In genomic region chr3:155407331-155407730, GRCh38 we compare ENCODE assay signal across 14 cellular contexts.
"Had no signal": no experiment of that assay in that cellular context is flagged by ENCODE, and none has a peak within 500 bp of the region (broad histone marks: within the 10 kb centered on the region; RNA-seq: fewer than 3 reads in every experiment).

No MANE protein-coding gene starts in this region.

- H3K27ac ChIP-seq: colonic mucosa, left lung, lower lobe of right lung, psoas muscle, sigmoid colon had no signal

- H3K27me3 ChIP-seq: colonic mucosa, left lung, sigmoid colon had no signal

- DNase-seq: colonic mucosa; dermis blood vessel endothelial cell; immature natural killer cell; left lung; lower lobe of right lung; naive B cell; psoas muscle; sigmoid colon; small intestine; stimulated activated CD4-positive, alpha-beta T cell treated with anti-CD3 and anti-CD28 coated beads, Interleukin-12 subunit alpha, Interleukin-12 subunit beta, amount 100 ng/mL, for 4 hours; stimulated activated naive CD4-positive, alpha-beta T cell treated with Interleukin-2 at 50 U/mL for 16 hours; trophoblast cell had no signal

- ATAC-seq: left lung, lower lobe of right lung, psoas muscle had no signal

- H3K4me1 Mint-ChIP-seq: immature natural killer cell, memory B cell, naive B cell, nephron had no signal

- H3K27me3 Mint-ChIP-seq: naive B cell had no signal

- H3K4me3 Mint-ChIP-seq: immature natural killer cell, memory B cell, nephron had no signal

- H3K36me3 ChIP-seq: colonic mucosa, left lung, lower lobe of right lung, sigmoid colon had no signal

- H3K36me3 Mint-ChIP-seq: immature natural killer cell, memory B cell, naive B cell had no signal

- H3K4me3 ChIP-seq: colonic mucosa, left lung, lower lobe of right lung, psoas muscle, sigmoid colon had no signal

- H3K4me1 ChIP-seq: colonic mucosa, left lung, lower lobe of right lung, psoas muscle, sigmoid colon had no signal

- H3K9me3 ChIP-seq: colonic mucosa, left lung, lower lobe of right lung, psoas muscle, sigmoid colon had no signal

- H3K27ac Mint-ChIP-seq: immature natural killer cell, memory B cell, naive B cell, nephron had no signal

- H3K9me3 Mint-ChIP-seq: immature natural killer cell, memory B cell, naive B cell, nephron had no signal
